In genomic region chr2:172097557-172098131, GRCh38 we compare ENCODE assay signal across 11 cellular contexts. TPM values are rescaled to one million over a fixed set of nuclear protein-coding genes. Genes with fewer than 3 reads are reported as not detected.
DNase-seq lines count a peak whose midpoint lies in the region; ATAC-seq and TF ChIP-seq lines count a peak whose summit lies in the region.
"Had no signal": no experiment of that assay in that cellular context is flagged by ENCODE, and none has a peak within 500 bp of the region (broad histone marks: within the 10 kb centered on the region; RNA-seq: fewer than 3 reads in every experiment).

No MANE protein-coding gene starts in this region.

- peak overlapping the region; percentile 76 to 77 for H3K4me3 Mint-ChIP-seq in stimulated activated naive B cell treated with anti-CD40 and anti-IgM and Interleukin-4, amounts not matched to agents 10 μg/mL and 1 μg/mL and 100 μg/mL, for 72 hours

- ATAC-seq in Right ventricle myocardium superior (ENCODE audit: poor library complexity) (no peak), HG02884 (IDR thresholded peaks at IDR 0.05; ENCODE audit: unreplicated experiment) (no peak), GM19467 (IDR thresholded peaks at IDR 0.05; ENCODE audit: unreplicated experiment) (no peak)
- ATAC-seq in stimulated activated naive B cell treated with anti-CD40 and anti-IgM and Interleukin-4, amounts not matched to agents 10 μg/mL and 1 μg/mL and 100 μg/mL, for 72 hours (replicated peaks) = no peak
- ATAC-seq: mucosa of descending colon had no signal

- H3K27me3 ChIP-seq in left ventricle myocardium inferior (ENCODE audit: low read depth) = peaks cover 100% of the 10 kb centered on the region

- H3K27me3 Mint-ChIP-seq in stimulated activated naive B cell treated with anti-CD40 and anti-IgM and Interleukin-4, amounts not matched to agents 10 μg/mL and 1 μg/mL and 100 μg/mL, for 72 hours = peaks cover 55 to 84% of the 10 kb centered on the region in 2 donors

- H3K4me1 Mint-ChIP-seq in stimulated activated naive B cell treated with anti-CD40 and anti-IgM and Interleukin-4, amounts not matched to agents 10 μg/mL and 1 μg/mL and 100 μg/mL, for 72 hours = peaks cover 36 to 68% of the 10 kb centered on the region in 2 donors

- TF ChIP-seq CTCF in left ventricle myocardium inferior (IDR thresholded peaks at IDR 0.05; ENCODE audit: borderline replicate concordance) (no peak), epithelial cell of esophagus (IDR thresholded peaks at IDR 0.05; ENCODE audit: insufficient read depth, low read depth, low read length, missing control alignments) (no peak)

- peaks cover 0 to 4% of the 10 kb centered on the region in 2 donors for H3K9me3 Mint-ChIP-seq in stimulated activated naive B cell treated with anti-CD40 and anti-IgM and Interleukin-4, amounts not matched to agents 10 μg/mL and 1 μg/mL and 100 μg/mL, for 72 hours

- peaks cover 0 to 13% of the 10 kb centered on the region in 2 donors for H3K36me3 Mint-ChIP-seq in stimulated activated naive B cell treated with anti-CD40 and anti-IgM and Interleukin-4, amounts not matched to agents 10 μg/mL and 1 μg/mL and 100 μg/mL, for 72 hours

- H3K4me3 ChIP-seq in left ventricle myocardium inferior (peak overlapping the region; percentile 62), epithelial cell of esophagus (ENCODE audit: low read length) (no peak overlapping the region)
- H3K4me3 ChIP-seq: mucosa of descending colon had no signal

- DNase-seq in left ventricle myocardium inferior = no peak
- no peak for DNase-seq in Right ventricle myocardium superior
- DNase-seq in NCI-H1105 (lab: John Stamatoyannopoulos, UW) = peak; percentile 21
- peak; percentile 39 for DNase-seq in epithelial cell of esophagus (ENCODE audit: low read depth)
- no peak for DNase-seq in stimulated activated naive B cell treated with anti-CD40 and anti-IgM and Interleukin-4, amounts not matched to agents 10 μg/mL and 1 μg/mL and 100 μg/mL, for 72 hours
- no peak for DNase-seq in NCI-H526 treated with DMSO at 0.1 percent for 48 hours (lab: John Stamatoyannopoulos, UW)
- DNase-seq: DMS79, NCI-H1417 had no signal

- H3K36me3 ChIP-seq in left ventricle myocardium inferior = no peaks in the 10 kb centered on the region

- H3K27ac ChIP-seq in left ventricle myocardium inferior (replicated peaks) = no peak overlapping the region

- intact Hi-C loops in left ventricle myocardium inferior (cut with micrococcal nuclease) = no loop called here
- intact Hi-C loops in Right ventricle myocardium superior (cut with DNase I) = no loop called here

- H3K4me1 ChIP-seq in left ventricle myocardium inferior = peaks cover 79% of the 10 kb centered on the region

- no peaks in the 10 kb centered on the region for H3K9me3 ChIP-seq in left ventricle myocardium inferior (replicated peaks)
- H3K9me3 ChIP-seq: mucosa of descending colon had no signal

- peak overlapping the region; percentile 37 for H3K27ac Mint-ChIP-seq in stimulated activated naive B cell treated with anti-CD40 and anti-IgM and Interleukin-4, amounts not matched to agents 10 μg/mL and 1 μg/mL and 100 μg/mL, for 72 hours

RNA-seq across cellular contexts. Expression of gene DLX2, which starts 5.1 kb away (rescaled TPM):
- total RNA-seq in left ventricle myocardium inferior (not detected), Right ventricle myocardium superior (not detected)

RNA-seq across cellular contexts. Expression of gene DLX1, which starts 12.3 kb away (rescaled TPM):
- total RNA-seq in left ventricle myocardium inferior (not detected), Right ventricle myocardium superior (not detected)

Comparison
In these comparisons a context has a peak if more than half of its experiments do, and no peak if none do; other contexts are left out.
1. DNase-seq: peak in NCI-H1105 (single experiment) and epithelial cell of esophagus (single experiment); none in left ventricle myocardium inferior (single experiment), Right ventricle myocardium superior (single experiment), stimulated activated naive B cell treated with anti-CD40 and anti-IgM and Interleukin-4, amounts not matched to agents 10 μg/mL and 1 μg/mL and 100 μg/mL, for 72 hours (single experiment) and NCI-H526 treated with DMSO at 0.1 percent for 48 hours (single experiment).